In genomic region chr22:34414467-34415440, GRCh38 we compare ENCODE assay signal across 9 cellular contexts.
DNase-seq lines count a peak whose midpoint lies in the region; ATAC-seq and TF ChIP-seq lines count a peak whose summit lies in the region.
"Had no signal": no experiment of that assay in that cellular context is flagged by ENCODE, and none has a peak within 500 bp of the region (broad histone marks: within the 10 kb centered on the region; RNA-seq: fewer than 3 reads in every experiment).

No MANE protein-coding gene starts in this region.

- no peaks in the 10 kb centered on the region for H3K9me3 ChIP-seq in Peyer's patch

- ATAC-seq in activated CD4-positive, alpha-beta T cell treated with anti-CD3 and anti-CD28 coated beads for 36 hours, result no peak
- no peak for ATAC-seq in HG02642 (IDR thresholded peaks at IDR 0.05; ENCODE audit: poor library complexity, unreplicated experiment)

- peaks cover 2% of the 10 kb centered on the region for H3K9me3 Mint-ChIP-seq in activated CD4-positive, alpha-beta T cell treated with anti-CD3 and anti-CD28 coated beads for 36 hours (ENCODE audit: low read depth)

- no peak for TF ChIP-seq EP300 in Ishikawa (IDR thresholded peaks at IDR 0.05; ENCODE audit: borderline replicate concordance)

- no peaks in the 10 kb centered on the region for H3K4me1 Mint-ChIP-seq in activated CD4-positive, alpha-beta T cell treated with anti-CD3 and anti-CD28 coated beads for 36 hours
- H3K4me1 Mint-ChIP-seq: CD4-positive, CD25-positive, alpha-beta regulatory T cell had no signal

- no peaks in the 10 kb centered on the region for H3K36me3 Mint-ChIP-seq in activated CD4-positive, alpha-beta T cell treated with anti-CD3 and anti-CD28 coated beads for 36 hours (ENCODE audit: low read depth)
- H3K36me3 Mint-ChIP-seq: CD4-positive, CD25-positive, alpha-beta regulatory T cell had no signal

- H3K4me3 Mint-ChIP-seq in activated CD4-positive, alpha-beta T cell treated with anti-CD3 and anti-CD28 coated beads for 36 hours, result no peak overlapping the region
- H3K4me3 Mint-ChIP-seq: CD4-positive, CD25-positive, alpha-beta regulatory T cell had no signal

- H3K36me3 ChIP-seq in Peyer's patch, result no peaks in the 10 kb centered on the region

- no peaks in the 10 kb centered on the region for H3K4me1 ChIP-seq in Peyer's patch

- H3K27ac Mint-ChIP-seq in activated CD4-positive, alpha-beta T cell treated with anti-CD3 and anti-CD28 coated beads for 36 hours, result no peak overlapping the region
- H3K27ac Mint-ChIP-seq: CD4-positive, CD25-positive, alpha-beta regulatory T cell had no signal

- no peak overlapping the region for H3K27ac ChIP-seq in Peyer's patch

- TF ChIP-seq RAD21 in Ishikawa (IDR thresholded peaks at IDR 0.05; ENCODE audit: low read depth), result peak; percentile 55

- H3K27me3 ChIP-seq in Peyer's patch, result no peaks in the 10 kb centered on the region

- POLR2A ChIA-PET in activated CD4-positive, alpha-beta T cell treated with anti-CD3 and anti-CD28 coated beads for 36 hours (lab: Charles Lee), result no interaction called here

- CTCF ChIA-PET in activated CD4-positive, alpha-beta T cell treated with anti-CD3 and anti-CD28 coated beads for 36 hours (lab: Charles Lee), result interaction anchor here (0.7 to 1.0 kb wide), 4 partner anchors 610 to 817 kb away, joined by 3 to 4 read pairs (median 3); no protein-coding TSS in a partner anchor

- H3K4me3 ChIP-seq in Peyer's patch, result no peak overlapping the region
- H3K4me3 ChIP-seq in epithelial cell of proximal tubule (ENCODE audit: low read depth, low read length), result no peak overlapping the region

- intact Hi-C loops in activated CD4-positive, alpha-beta T cell treated with anti-CD3 and anti-CD28 coated beads for 36 hours (cut with DNase I, micrococcal nuclease), result loop anchor here (1.0 to 10.0 kb wide), 4 partner anchors 610 to 736 kb away; no protein-coding TSS in a partner anchor

- TF ChIP-seq CTCF in Peyer's patch (IDR thresholded peaks at IDR 0.05) (peak in 4 of 6 experiments; percentile 33 to 77 (median 75)), epithelial cell of proximal tubule (conservative IDR thresholded peaks at IDR 0.05; ENCODE audit: low read depth, low read length) (peak; percentile 73)

- no peak for TF ChIP-seq POLR2A in Peyer's patch (IDR thresholded peaks at IDR 0.05)

- H3K27me3 Mint-ChIP-seq in activated CD4-positive, alpha-beta T cell treated with anti-CD3 and anti-CD28 coated beads for 36 hours, result no peaks in the 10 kb centered on the region
- H3K27me3 Mint-ChIP-seq: CD4-positive, CD25-positive, alpha-beta regulatory T cell had no signal

- peak; percentile 70 for DNase-seq in activated CD4-positive, alpha-beta T cell treated with anti-CD3 and anti-CD28 coated beads for 36 hours
- no peak for DNase-seq in activated CD4-positive, alpha-beta T cell treated with anti-CD3 and anti-CD28 coated beads, Interleukin-2, amount 50 U/mL, for 1 hour
- DNase-seq in Peyer's patch (peak in 2 of 3 donors; percentile 52 to 56), epithelial cell of proximal tubule (ENCODE audit: low read depth) (peak; percentile 15), renal cortical epithelial cell (ENCODE audit: low read depth) (peak; percentile 16), cerebellum (ENCODE audit: low spot score) (no peak)

TF ChIP-seq in Ishikawa, 13 proteins besides CTCF, POLR2A, EP300 and RAD21:
- no peak for TF ChIP-seq FOXM1 (IDR thresholded peaks at IDR 0.05; ENCODE audit: borderline replicate concordance, low read depth)
- TF ChIP-seq REST (IDR thresholded peaks at IDR 0.05; ENCODE audit: low read depth), result peak; percentile 75

Comparison
In these comparisons a context has a peak if more than half of its experiments do, and no peak if none do; other contexts are left out.
1. DNase-seq: peak in activated CD4-positive, alpha-beta T cell treated with anti-CD3 and anti-CD28 coated beads for 36 hours (single experiment), Peyer's patch (2 of 3), epithelial cell of proximal tubule (single experiment) and renal cortical epithelial cell (single experiment); none in activated CD4-positive, alpha-beta T cell treated with anti-CD3 and anti-CD28 coated beads, Interleukin-2, amount 50 U/mL, for 1 hour (single experiment) and cerebellum (single experiment).